10 cellular contexts compared by ENCODE assay signal in genomic region chr14:70919774-70920173, GRCh38. TPM values are rescaled to one million over a fixed set of nuclear protein-coding genes. Genes with fewer than 3 reads are reported as not detected.
DNase-seq lines count a peak whose midpoint lies in the region; ATAC-seq and TF ChIP-seq lines count a peak whose summit lies in the region.
"Had no signal": no experiment of that assay in that cellular context is flagged by ENCODE, and none has a peak within 500 bp of the region (broad histone marks: within the 10 kb centered on the region; RNA-seq: fewer than 3 reads in every experiment).

No MANE protein-coding gene starts in this region.

- peak overlapping the region; percentile 83 for H3K27ac Mint-ChIP-seq in activated naive CD4-positive, alpha-beta T cell treated with anti-CD3 and anti-CD28 coated beads for 36 hours
- H3K27ac Mint-ChIP-seq in activated CD8-positive, alpha-beta T cell treated with anti-CD3 and anti-CD28 coated beads for 36 hours = peak overlapping the region; percentile 91
- H3K27ac Mint-ChIP-seq in stimulated activated naive CD8-positive, alpha-beta T cell treated with anti-CD3 and anti-CD28 coated beads, Interleukin-15, amount 100 ng/mL, for 72 hours = peak overlapping the region in 1 of 2 donors; percentile 84
- no peak overlapping the region for H3K27ac Mint-ChIP-seq in WTC11
- H3K27ac Mint-ChIP-seq in glutamatergic neuron (ENCODE audit: unreplicated experiment) = no peak overlapping the region

- no peak for TF ChIP-seq CTCF in activated CD8-positive, alpha-beta T cell treated with anti-CD3 and anti-CD28 coated beads for 36 hours (IDR thresholded peaks at IDR 0.05)
- no peak for TF ChIP-seq CTCF in WTC11 (IDR thresholded peaks at IDR 0.05)
- TF ChIP-seq CTCF in testis (IDR thresholded peaks at IDR 0.05) = no peak
- TF ChIP-seq CTCF in glutamatergic neuron (IDR thresholded peaks at IDR 0.05; ENCODE audit: partially characterized antibody, unreplicated experiment) = no peak

- no peak for ATAC-seq in activated CD8-positive, alpha-beta T cell treated with anti-CD3 and anti-CD28 coated beads for 36 hours
- no peak for ATAC-seq in stimulated activated naive CD8-positive, alpha-beta T cell treated with anti-CD3 and anti-CD28 coated beads, Interleukin-15, amount 100 ng/mL, for 72 hours
- ATAC-seq in WTC11 = no peak

- intact Hi-C loops in activated naive CD4-positive, alpha-beta T cell treated with anti-CD3 and anti-CD28 coated beads for 36 hours (cut with micrococcal nuclease) = loop anchor here (1.0 to 5.0 kb wide), 4 partner anchors 9 to 638 kb away; no protein-coding TSS in a partner anchor
- intact Hi-C loops in activated CD8-positive, alpha-beta T cell treated with anti-CD3 and anti-CD28 coated beads for 36 hours (cut with micrococcal nuclease) = no loop called here
- intact Hi-C loops in testis (cut with DNase I; ENCODE audit: low total_unique reads) = no loop called here

- H3K4me1 ChIP-seq in testis = no peaks in the 10 kb centered on the region

- peak overlapping the region; percentile 30 for H3K4me3 Mint-ChIP-seq in activated naive CD4-positive, alpha-beta T cell treated with anti-CD3 and anti-CD28 coated beads for 36 hours
- H3K4me3 Mint-ChIP-seq in activated CD8-positive, alpha-beta T cell treated with anti-CD3 and anti-CD28 coated beads for 36 hours = peak overlapping the region; percentile 43
- H3K4me3 Mint-ChIP-seq in stimulated activated naive CD8-positive, alpha-beta T cell treated with anti-CD3 and anti-CD28 coated beads, Interleukin-15, amount 100 ng/mL, for 72 hours = peak overlapping the region; percentile 63 to 69
- H3K4me3 Mint-ChIP-seq in WTC11 = no peak overlapping the region
- no peak overlapping the region for H3K4me3 Mint-ChIP-seq in glutamatergic neuron (ENCODE audit: unreplicated experiment)

- H3K36me3 ChIP-seq in testis (ENCODE audit: low read depth, missing control alignments) = no peaks in the 10 kb centered on the region

- H3K27me3 Mint-ChIP-seq in activated naive CD4-positive, alpha-beta T cell treated with anti-CD3 and anti-CD28 coated beads for 36 hours (ENCODE audit: low read depth) = no peaks in the 10 kb centered on the region
- H3K27me3 Mint-ChIP-seq in activated CD8-positive, alpha-beta T cell treated with anti-CD3 and anti-CD28 coated beads for 36 hours = no peaks in the 10 kb centered on the region
- H3K27me3 Mint-ChIP-seq in stimulated activated naive CD8-positive, alpha-beta T cell treated with anti-CD3 and anti-CD28 coated beads, Interleukin-15, amount 100 ng/mL, for 72 hours = no peaks in the 10 kb centered on the region
- H3K27me3 Mint-ChIP-seq in WTC11 (ENCODE audit: low read depth) = no peaks in the 10 kb centered on the region
- H3K27me3 Mint-ChIP-seq in glutamatergic neuron (ENCODE audit: unreplicated experiment) = no peaks in the 10 kb centered on the region

- no peaks in the 10 kb centered on the region for H3K9me3 ChIP-seq in testis

- H3K27ac ChIP-seq in testis = no peak overlapping the region

- POLR2A ChIA-PET in activated CD8-positive, alpha-beta T cell treated with anti-CD3 and anti-CD28 coated beads for 36 hours (lab: Charles Lee) = interaction anchor here (0.8 to 1.4 kb wide), 5 partner anchors 9 to 58 kb away, joined by 3 to 4 read pairs (median 3); partner anchors contain the start of gene PCNX1
- POLR2A ChIA-PET in WTC11 (lab: Charles Lee) = no interaction called here

- CTCF ChIA-PET in activated naive CD4-positive, alpha-beta T cell treated with anti-CD3 and anti-CD28 coated beads for 36 hours (lab: Charles Lee) = interaction anchor here (1.0 kb wide), 2 partner anchors 8 to 15 kb away, joined by 3 read pairs; no protein-coding TSS in a partner anchor
- CTCF ChIA-PET in activated CD8-positive, alpha-beta T cell treated with anti-CD3 and anti-CD28 coated beads for 36 hours (lab: Charles Lee) = interaction anchor here (0.6 to 5.4 kb wide), 9 partner anchors 9 to 101 kb away, joined by 3 to 30 read pairs (median 3); partner anchors contain the start of gene PCNX1
- CTCF ChIA-PET in WTC11 (lab: Charles Lee) = no interaction called here

- TF ChIP-seq POLR2A in testis (IDR thresholded peaks at IDR 0.05) = no peak

- H3K9me3 Mint-ChIP-seq in activated naive CD4-positive, alpha-beta T cell treated with anti-CD3 and anti-CD28 coated beads for 36 hours = no peaks in the 10 kb centered on the region
- peaks cover 3% of the 10 kb centered on the region for H3K9me3 Mint-ChIP-seq in activated CD8-positive, alpha-beta T cell treated with anti-CD3 and anti-CD28 coated beads for 36 hours
- H3K9me3 Mint-ChIP-seq in stimulated activated naive CD8-positive, alpha-beta T cell treated with anti-CD3 and anti-CD28 coated beads, Interleukin-15, amount 100 ng/mL, for 72 hours = no peaks in the 10 kb centered on the region
- H3K9me3 Mint-ChIP-seq in WTC11 (no peaks in the 10 kb centered on the region), glutamatergic neuron (ENCODE audit: unreplicated experiment) (peaks cover 1% of the 10 kb centered on the region)

- H3K4me3 ChIP-seq in testis = no peak overlapping the region

- WGBS in testis, 2 donors = 24 to 33% methylated on average over 3 of the region's 3 CpGs

- DNase-seq in activated naive CD4-positive, alpha-beta T cell treated with anti-CD3 and anti-CD28 coated beads for 36 hours = peak; percentile 48
- no peak for DNase-seq in activated naive CD4-positive, alpha-beta T cell treated with anti-CD3 and anti-CD28 coated beads, Interleukin-2, amount 50 U/mL, for 16 hours
- peak; percentile 29 for DNase-seq in activated CD8-positive, alpha-beta T cell treated with anti-CD3 and anti-CD28 coated beads for 36 hours
- DNase-seq in glomerular visceral epithelial cell (ENCODE audit: extremely low spot score) (peak; percentile 32), WTC11 (ENCODE audit: low spot score) (no peak), testis (no peak), glutamatergic neuron (no peak)
- no peak for DNase-seq in stimulated activated naive CD8-positive, alpha-beta T cell treated with anti-CD3 and anti-CD28 coated beads, Interleukin-15, amount 100 ng/mL, for 72 hours
- DNase-seq: NCI-H2029, T1000 had no signal

- no peaks in the 10 kb centered on the region for H3K27me3 ChIP-seq in testis

- peaks cover 84% of the 10 kb centered on the region for H3K4me1 Mint-ChIP-seq in activated naive CD4-positive, alpha-beta T cell treated with anti-CD3 and anti-CD28 coated beads for 36 hours (ENCODE audit: low read depth)
- peaks cover 84% of the 10 kb centered on the region for H3K4me1 Mint-ChIP-seq in activated CD8-positive, alpha-beta T cell treated with anti-CD3 and anti-CD28 coated beads for 36 hours (ENCODE audit: low read depth)
- H3K4me1 Mint-ChIP-seq in stimulated activated naive CD8-positive, alpha-beta T cell treated with anti-CD3 and anti-CD28 coated beads, Interleukin-15, amount 100 ng/mL, for 72 hours = peaks cover 88% of the 10 kb centered on the region
- H3K4me1 Mint-ChIP-seq in WTC11 (peaks cover 22% of the 10 kb centered on the region), glutamatergic neuron (ENCODE audit: low read depth, unreplicated experiment) (no peaks in the 10 kb centered on the region)

- peaks cover 14% of the 10 kb centered on the region for H3K36me3 Mint-ChIP-seq in activated naive CD4-positive, alpha-beta T cell treated with anti-CD3 and anti-CD28 coated beads for 36 hours (ENCODE audit: low read depth)
- peaks cover 20% of the 10 kb centered on the region for H3K36me3 Mint-ChIP-seq in activated CD8-positive, alpha-beta T cell treated with anti-CD3 and anti-CD28 coated beads for 36 hours (ENCODE audit: low read depth)
- H3K36me3 Mint-ChIP-seq in WTC11 (peaks cover 6% of the 10 kb centered on the region), glutamatergic neuron (ENCODE audit: unreplicated experiment) (peaks cover 11% of the 10 kb centered on the region)

TF ChIP-seq in WTC11, 78 proteins besides CTCF, POLR2A, EP300 and RAD21 (continues in another document):
- TF ChIP-seq CBFB (CRISPR knock-in tag; IDR thresholded peaks at IDR 0.05; ENCODE audit: low read depth) (no peak), GTF2I (CRISPR knock-in tag; conservative IDR thresholded peaks at IDR 0.05) (no peak), ZNF121 (CRISPR knock-in tag; IDR thresholded peaks at IDR 0.05) (no peak), NR1H2 (CRISPR knock-in tag; IDR thresholded peaks at IDR 0.05) (no peak), MAX (CRISPR knock-in tag; IDR thresholded peaks at IDR 0.05) (no peak), ETV6 (CRISPR knock-in tag; IDR thresholded peaks at IDR 0.05) (no peak), E2F5 (CRISPR knock-in tag; IDR thresholded peaks at IDR 0.05) (no peak), NFE2L1 (CRISPR knock-in tag; IDR thresholded peaks at IDR 0.05) (no peak), CDX4 (CRISPR knock-in tag; IDR thresholded peaks at IDR 0.05; ENCODE audit: borderline replicate concordance) (no peak), ZNF232 (CRISPR knock-in tag; IDR thresholded peaks at IDR 0.05) (no peak)

RNA-seq across cellular contexts. Expression of gene PCNX1, which starts 12.5 kb away (rescaled TPM):
- total RNA-seq in activated naive CD4-positive, alpha-beta T cell treated with anti-CD3 and anti-CD28 coated beads for 36 hours = 10 to 100 TPM; 51.9 to 63.1 TPM
- total RNA-seq in activated CD8-positive, alpha-beta T cell treated with anti-CD3 and anti-CD28 coated beads for 36 hours = 10 to 100 TPM; 32.7 to 42.6 TPM
- 43.4 to 49.8 TPM (median 46.4 TPM) in 3 replicates for total RNA-seq in WTC11 (2021)
- 100 to 1,000 TPM; 105 to 123 TPM for total RNA-seq in testis
- polyA plus RNA-seq in testis (ENCODE audit: insufficient read depth, low read depth, low replicate concordance) = 70.9 TPM
- 62.5 TPM for total RNA-seq in glutamatergic neuron (ENCODE audit: unreplicated experiment)

Comparison
In these comparisons a context has a peak if more than half of its experiments do, and no peak if none do; other contexts are left out.
1. DNase-seq: peak in activated naive CD4-positive, alpha-beta T cell treated with anti-CD3 and anti-CD28 coated beads for 36 hours (single experiment), activated CD8-positive, alpha-beta T cell treated with anti-CD3 and anti-CD28 coated beads for 36 hours (single experiment) and glomerular visceral epithelial cell (single experiment); none in activated naive CD4-positive, alpha-beta T cell treated with anti-CD3 and anti-CD28 coated beads, Interleukin-2, amount 50 U/mL, for 16 hours (single experiment), stimulated activated naive CD8-positive, alpha-beta T cell treated with anti-CD3 and anti-CD28 coated beads, Interleukin-15, amount 100 ng/mL, for 72 hours (0 of 2), WTC11 (single experiment), testis (single experiment) and glutamatergic neuron (single experiment).
2. H3K27ac Mint-ChIP-seq: peak in activated naive CD4-positive, alpha-beta T cell treated with anti-CD3 and anti-CD28 coated beads for 36 hours (single experiment) and activated CD8-positive, alpha-beta T cell treated with anti-CD3 and anti-CD28 coated beads for 36 hours (single experiment); none in WTC11 (single experiment) and glutamatergic neuron (single experiment).
3. H3K4me3 Mint-ChIP-seq: peak in activated naive CD4-positive, alpha-beta T cell treated with anti-CD3 and anti-CD28 coated beads for 36 hours (single experiment), activated CD8-positive, alpha-beta T cell treated with anti-CD3 and anti-CD28 coated beads for 36 hours (single experiment) and stimulated activated naive CD8-positive, alpha-beta T cell treated with anti-CD3 and anti-CD28 coated beads, Interleukin-15, amount 100 ng/mL, for 72 hours (2 of 2); none in WTC11 (single experiment) and glutamatergic neuron (single experiment).